In genomic region chr7:4928445-4928844, GRCh38 we compare ENCODE assay signal across 12 cellular contexts. TPM values are rescaled to one million over a fixed set of nuclear protein-coding genes. Genes with fewer than 3 reads are reported as not detected.
"Had no signal": no experiment of that assay in that cellular context is flagged by ENCODE, and none has a peak within 500 bp of the region (broad histone marks: within the 10 kb centered on the region; RNA-seq: fewer than 3 reads in every experiment).

No MANE protein-coding gene starts in this region.

- H3K27ac Mint-ChIP-seq: GM23338, H9, HFFc6 had no signal

- H3K4me1 ChIP-seq: HAP-1 had no signal

- H3K9me3 ChIP-seq: HAP-1 had no signal

- H3K4me3 Mint-ChIP-seq: GM23338, H9, HFFc6 had no signal

- H3K4me2 ChIP-seq: GM23338 had no signal

- H3K4me3 ChIP-seq: GM23248, GM23338, HAP-1 had no signal

- H2AFZ ChIP-seq: GM23248, GM23338 had no signal

- H3K4me1 Mint-ChIP-seq: GM23338, H9 had no signal

- H3K27ac ChIP-seq: GM23248 had no signal

- FAIRE-seq: H1, H54 had no signal

- H3K9ac ChIP-seq: GM23248 had no signal

- ATAC-seq: GM23338, HCT116 had no signal

- DNase-seq: GM23248, GOT3, H7, H9, HCEC 1CT, HFFc6 had no signal

- H3K9me3 Mint-ChIP-seq: GM23338, H9, HFFc6 had no signal

- H3K36me3 ChIP-seq: HAP-1 had no signal

RNA-seq across cellular contexts. Expression of gene MMD2, which starts 30.5 kb away (rescaled TPM):
- total RNA-seq: GM23248, H1, H4, H7, HFFc6 had no signal
- polyA plus RNA-seq: GM23248 had no signal
